In the genomic region with DNA sequence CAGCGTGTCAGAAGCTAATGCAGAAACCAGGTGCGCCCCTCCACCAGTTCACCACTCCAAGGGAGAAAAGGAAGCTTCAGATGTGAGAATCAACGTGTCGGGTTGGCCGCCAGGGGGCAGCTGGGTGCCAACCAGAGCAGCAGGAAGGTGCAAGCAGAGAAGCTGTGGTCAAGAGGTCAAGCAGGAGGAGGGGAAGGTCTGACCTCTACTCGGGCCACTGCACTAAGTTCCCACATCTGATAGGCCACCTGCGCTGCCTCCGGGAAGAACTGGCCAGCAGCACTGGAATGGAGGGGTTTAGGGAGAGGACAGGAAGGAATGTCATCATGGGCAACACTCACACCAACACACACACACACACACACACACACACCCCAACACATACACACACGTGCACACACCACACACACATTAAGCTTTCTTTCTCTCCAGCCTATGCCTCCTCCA, we compare ENCODE assay signal across 1 cellular context.
TF ChIP-seq lines count a peak whose summit lies in the region.

No MANE protein-coding gene starts in this region.

TF ChIP-seq in K562, 482 proteins besides CTCF, POLR2A, EP300 and RAD21 (continued from another document and continues in another):
- TF ChIP-seq, protein P1, sequence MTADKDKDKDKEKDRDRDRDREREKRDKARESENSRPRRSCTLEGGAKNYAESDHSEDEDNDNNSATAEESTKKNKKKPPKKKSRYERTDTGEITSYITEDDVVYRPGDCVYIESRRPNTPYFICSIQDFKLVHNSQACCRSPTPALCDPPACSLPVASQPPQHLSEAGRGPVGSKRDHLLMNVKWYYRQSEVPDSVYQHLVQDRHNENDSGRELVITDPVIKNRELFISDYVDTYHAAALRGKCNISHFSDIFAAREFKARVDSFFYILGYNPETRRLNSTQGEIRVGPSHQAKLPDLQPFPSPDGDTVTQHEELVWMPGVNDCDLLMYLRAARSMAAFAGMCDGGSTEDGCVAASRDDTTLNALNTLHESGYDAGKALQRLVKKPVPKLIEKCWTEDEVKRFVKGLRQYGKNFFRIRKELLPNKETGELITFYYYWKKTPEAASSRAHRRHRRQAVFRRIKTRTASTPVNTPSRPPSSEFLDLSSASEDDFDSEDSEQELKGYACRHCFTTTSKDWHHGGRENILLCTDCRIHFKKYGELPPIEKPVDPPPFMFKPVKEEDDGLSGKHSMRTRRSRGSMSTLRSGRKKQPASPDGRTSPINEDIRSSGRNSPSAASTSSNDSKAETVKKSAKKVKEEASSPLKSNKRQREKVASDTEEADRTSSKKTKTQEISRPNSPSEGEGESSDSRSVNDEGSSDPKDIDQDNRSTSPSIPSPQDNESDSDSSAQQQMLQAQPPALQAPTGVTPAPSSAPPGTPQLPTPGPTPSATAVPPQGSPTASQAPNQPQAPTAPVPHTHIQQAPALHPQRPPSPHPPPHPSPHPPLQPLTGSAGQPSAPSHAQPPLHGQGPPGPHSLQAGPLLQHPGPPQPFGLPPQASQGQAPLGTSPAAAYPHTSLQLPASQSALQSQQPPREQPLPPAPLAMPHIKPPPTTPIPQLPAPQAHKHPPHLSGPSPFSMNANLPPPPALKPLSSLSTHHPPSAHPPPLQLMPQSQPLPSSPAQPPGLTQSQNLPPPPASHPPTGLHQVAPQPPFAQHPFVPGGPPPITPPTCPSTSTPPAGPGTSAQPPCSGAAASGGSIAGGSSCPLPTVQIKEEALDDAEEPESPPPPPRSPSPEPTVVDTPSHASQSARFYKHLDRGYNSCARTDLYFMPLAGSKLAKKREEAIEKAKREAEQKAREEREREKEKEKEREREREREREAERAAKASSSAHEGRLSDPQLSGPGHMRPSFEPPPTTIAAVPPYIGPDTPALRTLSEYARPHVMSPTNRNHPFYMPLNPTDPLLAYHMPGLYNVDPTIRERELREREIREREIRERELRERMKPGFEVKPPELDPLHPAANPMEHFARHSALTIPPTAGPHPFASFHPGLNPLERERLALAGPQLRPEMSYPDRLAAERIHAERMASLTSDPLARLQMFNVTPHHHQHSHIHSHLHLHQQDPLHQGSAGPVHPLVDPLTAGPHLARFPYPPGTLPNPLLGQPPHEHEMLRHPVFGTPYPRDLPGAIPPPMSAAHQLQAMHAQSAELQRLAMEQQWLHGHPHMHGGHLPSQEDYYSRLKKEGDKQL (CRISPR knock-in tag; IDR thresholded peaks at IDR 0.05; ENCODE audit: borderline replicate concordance): no peak
- TF ChIP-seq, protein P2, sequence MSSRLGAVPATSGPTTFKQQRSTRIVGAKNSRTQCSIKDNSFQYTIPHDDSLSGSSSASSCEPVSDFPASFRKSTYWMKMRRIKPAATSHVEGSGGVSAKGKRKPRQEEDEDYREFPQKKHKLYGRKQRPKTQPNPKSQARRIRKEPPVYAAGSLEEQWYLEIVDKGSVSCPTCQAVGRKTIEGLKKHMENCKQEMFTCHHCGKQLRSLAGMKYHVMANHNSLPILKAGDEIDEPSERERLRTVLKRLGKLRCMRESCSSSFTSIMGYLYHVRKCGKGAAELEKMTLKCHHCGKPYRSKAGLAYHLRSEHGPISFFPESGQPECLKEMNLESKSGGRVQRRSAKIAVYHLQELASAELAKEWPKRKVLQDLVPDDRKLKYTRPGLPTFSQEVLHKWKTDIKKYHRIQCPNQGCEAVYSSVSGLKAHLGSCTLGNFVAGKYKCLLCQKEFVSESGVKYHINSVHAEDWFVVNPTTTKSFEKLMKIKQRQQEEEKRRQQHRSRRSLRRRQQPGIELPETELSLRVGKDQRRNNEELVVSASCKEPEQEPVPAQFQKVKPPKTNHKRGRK (tag; IDR thresholded peaks at IDR 0.05): no peak
- TF ChIP-seq MYNN (IDR thresholded peaks at IDR 0.05): peak; percentile 59; the same call in 1 of the 2 replicates
- no peak for TF ChIP-seq MYNN (CRISPR knock-in tag; IDR thresholded peaks at IDR 0.05)
- TF ChIP-seq PHF21A (IDR thresholded peaks at IDR 0.05; ENCODE audit: borderline replicate concordance, low read depth): 0 out of 2 replicates have a peak, but pooled peaks have one; percentile 19
- no peak for TF ChIP-seq POLR2H (tag; IDR thresholded peaks at IDR 0.05; ENCODE audit: low read depth)
- peak; percentile 98 for TF ChIP-seq ESRRA (IDR thresholded peaks at IDR 0.05; ENCODE audit: borderline replicate concordance, low read depth)
- TF ChIP-seq RUNX1 (IDR thresholded peaks at IDR 0.05; ENCODE audit: low read depth): no peak
- no peak for TF ChIP-seq EZH2 (IDR thresholded peaks at IDR 0.05; ENCODE audit: borderline replicate concordance, low read depth, low read length)
- TF ChIP-seq NCOA1 (IDR thresholded peaks at IDR 0.05; ENCODE audit: low read depth): peak; percentile 31; the same call in 1 of the 2 replicates
- peak; percentile 75; the same call in 1 of the 2 replicates for TF ChIP-seq DPF2 (IDR thresholded peaks at IDR 0.05)
- TF ChIP-seq, protein P3, sequence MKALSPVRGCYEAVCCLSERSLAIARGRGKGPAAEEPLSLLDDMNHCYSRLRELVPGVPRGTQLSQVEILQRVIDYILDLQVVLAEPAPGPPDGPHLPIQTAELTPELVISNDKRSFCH (CRISPR knock-in tag; IDR thresholded peaks at IDR 0.05): no peak
- TF ChIP-seq, protein P3 (tag; IDR thresholded peaks at IDR 0.05): no peak
- peak; percentile 31; the same call in 1 of the 2 replicates for TF ChIP-seq TEAD4 (IDR thresholded peaks at IDR 0.05; ENCODE audit: low read length)
- no peak for TF ChIP-seq TEAD4 (CRISPR knock-in tag; IDR thresholded peaks at IDR 0.05; ENCODE audit: borderline replicate concordance)
- TF ChIP-seq PCBP1 (IDR thresholded peaks at IDR 0.05; ENCODE audit: low read depth, low read length, poor library complexity, severe bottlenecking): no peak
- TF ChIP-seq, protein P4, sequence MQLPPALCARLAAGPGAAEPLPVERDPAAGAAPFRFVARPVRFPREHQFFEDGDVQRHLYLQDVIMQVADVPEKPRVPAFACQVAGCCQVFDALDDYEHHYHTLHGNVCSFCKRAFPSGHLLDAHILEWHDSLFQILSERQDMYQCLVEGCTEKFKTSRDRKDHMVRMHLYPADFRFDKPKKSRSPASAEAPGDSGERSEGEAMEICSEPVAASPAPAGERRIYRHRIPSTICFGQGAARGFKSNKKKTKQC (CRISPR knock-in tag; IDR thresholded peaks at IDR 0.05): no peak
- TF ChIP-seq ZBTB8A (IDR thresholded peaks at IDR 0.05; ENCODE audit: partially characterized antibody): no peak
- TF ChIP-seq, protein P5, sequence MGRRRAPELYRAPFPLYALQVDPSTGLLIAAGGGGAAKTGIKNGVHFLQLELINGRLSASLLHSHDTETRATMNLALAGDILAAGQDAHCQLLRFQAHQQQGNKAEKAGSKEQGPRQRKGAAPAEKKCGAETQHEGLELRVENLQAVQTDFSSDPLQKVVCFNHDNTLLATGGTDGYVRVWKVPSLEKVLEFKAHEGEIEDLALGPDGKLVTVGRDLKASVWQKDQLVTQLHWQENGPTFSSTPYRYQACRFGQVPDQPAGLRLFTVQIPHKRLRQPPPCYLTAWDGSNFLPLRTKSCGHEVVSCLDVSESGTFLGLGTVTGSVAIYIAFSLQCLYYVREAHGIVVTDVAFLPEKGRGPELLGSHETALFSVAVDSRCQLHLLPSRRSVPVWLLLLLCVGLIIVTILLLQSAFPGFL (CRISPR knock-in tag; IDR thresholded peaks at IDR 0.05): no peak
- no peak for TF ChIP-seq SIX5 (IDR thresholded peaks at IDR 0.05; ENCODE audit: borderline replicate concordance in 1 of 2, insufficient read depth in 1 of 2, low read depth in 1 of 2, low read length in 2 of 2)
- peak; percentile 79 for TF ChIP-seq NR2C2 (CRISPR knock-in tag; IDR thresholded peaks at IDR 0.05)
- peak; percentile 94 for TF ChIP-seq NR2C2 (tag; IDR thresholded peaks at IDR 0.05)
- TF ChIP-seq, protein P6, sequence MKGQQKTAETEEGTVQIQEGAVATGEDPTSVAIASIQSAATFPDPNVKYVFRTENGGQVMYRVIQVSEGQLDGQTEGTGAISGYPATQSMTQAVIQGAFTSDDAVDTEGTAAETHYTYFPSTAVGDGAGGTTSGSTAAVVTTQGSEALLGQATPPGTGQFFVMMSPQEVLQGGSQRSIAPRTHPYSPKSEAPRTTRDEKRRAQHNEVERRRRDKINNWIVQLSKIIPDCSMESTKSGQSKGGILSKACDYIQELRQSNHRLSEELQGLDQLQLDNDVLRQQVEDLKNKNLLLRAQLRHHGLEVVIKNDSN (CRISPR knock-in tag; IDR thresholded peaks at IDR 0.05): peak; percentile 47
- peak; percentile 34 for TF ChIP-seq CCNT2 (IDR thresholded peaks at IDR 0.05; ENCODE audit: borderline replicate concordance, extremely low read depth, insufficient read length, low read depth, low read length)
- TF ChIP-seq SIRT6 (IDR thresholded peaks at IDR 0.05; ENCODE audit: low read depth, low read length): no peak
- TF ChIP-seq, protein P7, sequence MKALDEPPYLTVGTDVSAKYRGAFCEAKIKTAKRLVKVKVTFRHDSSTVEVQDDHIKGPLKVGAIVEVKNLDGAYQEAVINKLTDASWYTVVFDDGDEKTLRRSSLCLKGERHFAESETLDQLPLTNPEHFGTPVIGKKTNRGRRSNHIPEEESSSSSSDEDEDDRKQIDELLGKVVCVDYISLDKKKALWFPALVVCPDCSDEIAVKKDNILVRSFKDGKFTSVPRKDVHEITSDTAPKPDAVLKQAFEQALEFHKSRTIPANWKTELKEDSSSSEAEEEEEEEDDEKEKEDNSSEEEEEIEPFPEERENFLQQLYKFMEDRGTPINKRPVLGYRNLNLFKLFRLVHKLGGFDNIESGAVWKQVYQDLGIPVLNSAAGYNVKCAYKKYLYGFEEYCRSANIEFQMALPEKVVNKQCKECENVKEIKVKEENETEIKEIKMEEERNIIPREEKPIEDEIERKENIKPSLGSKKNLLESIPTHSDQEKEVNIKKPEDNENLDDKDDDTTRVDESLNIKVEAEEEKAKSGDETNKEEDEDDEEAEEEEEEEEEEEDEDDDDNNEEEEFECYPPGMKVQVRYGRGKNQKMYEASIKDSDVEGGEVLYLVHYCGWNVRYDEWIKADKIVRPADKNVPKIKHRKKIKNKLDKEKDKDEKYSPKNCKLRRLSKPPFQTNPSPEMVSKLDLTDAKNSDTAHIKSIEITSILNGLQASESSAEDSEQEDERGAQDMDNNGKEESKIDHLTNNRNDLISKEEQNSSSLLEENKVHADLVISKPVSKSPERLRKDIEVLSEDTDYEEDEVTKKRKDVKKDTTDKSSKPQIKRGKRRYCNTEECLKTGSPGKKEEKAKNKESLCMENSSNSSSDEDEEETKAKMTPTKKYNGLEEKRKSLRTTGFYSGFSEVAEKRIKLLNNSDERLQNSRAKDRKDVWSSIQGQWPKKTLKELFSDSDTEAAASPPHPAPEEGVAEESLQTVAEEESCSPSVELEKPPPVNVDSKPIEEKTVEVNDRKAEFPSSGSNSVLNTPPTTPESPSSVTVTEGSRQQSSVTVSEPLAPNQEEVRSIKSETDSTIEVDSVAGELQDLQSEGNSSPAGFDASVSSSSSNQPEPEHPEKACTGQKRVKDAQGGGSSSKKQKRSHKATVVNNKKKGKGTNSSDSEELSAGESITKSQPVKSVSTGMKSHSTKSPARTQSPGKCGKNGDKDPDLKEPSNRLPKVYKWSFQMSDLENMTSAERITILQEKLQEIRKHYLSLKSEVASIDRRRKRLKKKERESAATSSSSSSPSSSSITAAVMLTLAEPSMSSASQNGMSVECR (CRISPR knock-in tag; IDR thresholded peaks at IDR 0.05): no peak
- TF ChIP-seq, protein P8, sequence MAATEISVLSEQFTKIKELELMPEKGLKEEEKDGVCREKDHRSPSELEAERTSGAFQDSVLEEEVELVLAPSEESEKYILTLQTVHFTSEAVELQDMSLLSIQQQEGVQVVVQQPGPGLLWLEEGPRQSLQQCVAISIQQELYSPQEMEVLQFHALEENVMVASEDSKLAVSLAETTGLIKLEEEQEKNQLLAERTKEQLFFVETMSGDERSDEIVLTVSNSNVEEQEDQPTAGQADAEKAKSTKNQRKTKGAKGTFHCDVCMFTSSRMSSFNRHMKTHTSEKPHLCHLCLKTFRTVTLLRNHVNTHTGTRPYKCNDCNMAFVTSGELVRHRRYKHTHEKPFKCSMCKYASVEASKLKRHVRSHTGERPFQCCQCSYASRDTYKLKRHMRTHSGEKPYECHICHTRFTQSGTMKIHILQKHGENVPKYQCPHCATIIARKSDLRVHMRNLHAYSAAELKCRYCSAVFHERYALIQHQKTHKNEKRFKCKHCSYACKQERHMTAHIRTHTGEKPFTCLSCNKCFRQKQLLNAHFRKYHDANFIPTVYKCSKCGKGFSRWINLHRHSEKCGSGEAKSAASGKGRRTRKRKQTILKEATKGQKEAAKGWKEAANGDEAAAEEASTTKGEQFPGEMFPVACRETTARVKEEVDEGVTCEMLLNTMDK (IDR thresholded peaks at IDR 0.05; ENCODE audit: borderline replicate concordance, insufficient read depth, low read depth, low read length, poor library complexity, severe bottlenecking): peak; percentile 62
- TF ChIP-seq, protein P9, sequence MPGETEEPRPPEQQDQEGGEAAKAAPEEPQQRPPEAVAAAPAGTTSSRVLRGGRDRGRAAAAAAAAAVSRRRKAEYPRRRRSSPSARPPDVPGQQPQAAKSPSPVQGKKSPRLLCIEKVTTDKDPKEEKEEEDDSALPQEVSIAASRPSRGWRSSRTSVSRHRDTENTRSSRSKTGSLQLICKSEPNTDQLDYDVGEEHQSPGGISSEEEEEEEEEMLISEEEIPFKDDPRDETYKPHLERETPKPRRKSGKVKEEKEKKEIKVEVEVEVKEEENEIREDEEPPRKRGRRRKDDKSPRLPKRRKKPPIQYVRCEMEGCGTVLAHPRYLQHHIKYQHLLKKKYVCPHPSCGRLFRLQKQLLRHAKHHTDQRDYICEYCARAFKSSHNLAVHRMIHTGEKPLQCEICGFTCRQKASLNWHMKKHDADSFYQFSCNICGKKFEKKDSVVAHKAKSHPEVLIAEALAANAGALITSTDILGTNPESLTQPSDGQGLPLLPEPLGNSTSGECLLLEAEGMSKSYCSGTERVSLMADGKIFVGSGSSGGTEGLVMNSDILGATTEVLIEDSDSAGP (CRISPR knock-in tag; IDR thresholded peaks at IDR 0.05): no peak
- peak; percentile 66; the same call in 1 of the 2 replicates for TF ChIP-seq HDAC2 (IDR thresholded peaks at IDR 0.05)
- TF ChIP-seq, protein P10, sequence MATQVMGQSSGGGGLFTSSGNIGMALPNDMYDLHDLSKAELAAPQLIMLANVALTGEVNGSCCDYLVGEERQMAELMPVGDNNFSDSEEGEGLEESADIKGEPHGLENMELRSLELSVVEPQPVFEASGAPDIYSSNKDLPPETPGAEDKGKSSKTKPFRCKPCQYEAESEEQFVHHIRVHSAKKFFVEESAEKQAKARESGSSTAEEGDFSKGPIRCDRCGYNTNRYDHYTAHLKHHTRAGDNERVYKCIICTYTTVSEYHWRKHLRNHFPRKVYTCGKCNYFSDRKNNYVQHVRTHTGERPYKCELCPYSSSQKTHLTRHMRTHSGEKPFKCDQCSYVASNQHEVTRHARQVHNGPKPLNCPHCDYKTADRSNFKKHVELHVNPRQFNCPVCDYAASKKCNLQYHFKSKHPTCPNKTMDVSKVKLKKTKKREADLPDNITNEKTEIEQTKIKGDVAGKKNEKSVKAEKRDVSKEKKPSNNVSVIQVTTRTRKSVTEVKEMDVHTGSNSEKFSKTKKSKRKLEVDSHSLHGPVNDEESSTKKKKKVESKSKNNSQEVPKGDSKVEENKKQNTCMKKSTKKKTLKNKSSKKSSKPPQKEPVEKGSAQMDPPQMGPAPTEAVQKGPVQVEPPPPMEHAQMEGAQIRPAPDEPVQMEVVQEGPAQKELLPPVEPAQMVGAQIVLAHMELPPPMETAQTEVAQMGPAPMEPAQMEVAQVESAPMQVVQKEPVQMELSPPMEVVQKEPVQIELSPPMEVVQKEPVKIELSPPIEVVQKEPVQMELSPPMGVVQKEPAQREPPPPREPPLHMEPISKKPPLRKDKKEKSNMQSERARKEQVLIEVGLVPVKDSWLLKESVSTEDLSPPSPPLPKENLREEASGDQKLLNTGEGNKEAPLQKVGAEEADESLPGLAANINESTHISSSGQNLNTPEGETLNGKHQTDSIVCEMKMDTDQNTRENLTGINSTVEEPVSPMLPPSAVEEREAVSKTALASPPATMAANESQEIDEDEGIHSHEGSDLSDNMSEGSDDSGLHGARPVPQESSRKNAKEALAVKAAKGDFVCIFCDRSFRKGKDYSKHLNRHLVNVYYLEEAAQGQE (CRISPR knock-in tag; IDR thresholded peaks at IDR 0.05; ENCODE audit: low read depth): no peak
